In the genomic region with DNA sequence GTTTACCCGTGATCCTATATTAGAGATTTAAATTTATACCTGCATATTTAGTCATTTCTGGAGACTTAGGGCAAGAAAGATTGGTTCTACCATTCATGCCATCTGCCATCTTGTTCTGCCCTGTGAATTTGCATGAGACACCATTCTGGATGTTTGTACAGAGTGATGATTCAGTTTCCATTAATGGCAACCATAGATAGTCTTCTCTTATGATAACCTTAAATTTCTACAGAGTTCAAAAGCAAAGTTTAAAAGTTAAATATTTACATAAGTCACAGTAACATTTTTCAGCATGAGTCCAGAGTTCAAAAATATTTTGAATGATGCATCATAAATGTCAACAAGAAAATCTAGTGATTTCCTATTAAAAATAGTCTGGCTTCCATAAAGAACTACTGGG, we compare ENCODE assay signal across 1 cellular context.
TF ChIP-seq lines count a peak whose summit lies in the region.

No MANE protein-coding gene starts in this region.

TF ChIP-seq in HepG2, 621 proteins besides CTCF, POLR2A, EP300 and RAD21 (continued from another document):
- TF ChIP-seq REL (CRISPR knock-in tag; conservative IDR thresholded peaks at IDR 0.05) (no peak), ZNF446 (CRISPR knock-in tag; IDR thresholded peaks at IDR 0.05) (no peak), YEATS2 (CRISPR knock-in tag; IDR thresholded peaks at IDR 0.05; ENCODE audit: borderline replicate concordance) (no peak), FOXO1 (CRISPR knock-in tag; IDR thresholded peaks at IDR 0.05) (no peak; the same call in 1 of the 2 replicates), ZNF7 (CRISPR knock-in tag; IDR thresholded peaks at IDR 0.05) (no peak), HDAC1 (CRISPR knock-in tag; IDR thresholded peaks at IDR 0.05) (no peak), POLR2G (IDR thresholded peaks at IDR 0.05; ENCODE audit: low read depth, low read length) (no peak), MIER3 (CRISPR knock-in tag; IDR thresholded peaks at IDR 0.05; ENCODE audit: borderline replicate concordance) (no peak), SNAI1 (CRISPR knock-in tag; IDR thresholded peaks at IDR 0.05; ENCODE audit: borderline replicate concordance) (no peak), ZNF451 (CRISPR knock-in tag; IDR thresholded peaks at IDR 0.05) (no peak), ISX (CRISPR knock-in tag; conservative IDR thresholded peaks at IDR 0.05) (no peak), ZBED4 (CRISPR knock-in tag; IDR thresholded peaks at IDR 0.05; ENCODE audit: borderline replicate concordance) (no peak), CEBPG (CRISPR knock-in tag; IDR thresholded peaks at IDR 0.05) (no peak)
